In genomic region chr3:171809513-171810277, GRCh38 we compare ENCODE assay signal across 1 cellular context.
TF ChIP-seq lines count a peak whose summit lies in the region.

No MANE protein-coding gene starts in this region.

TF ChIP-seq in HepG2, 621 proteins besides CTCF, POLR2A, EP300 and RAD21 (continued from another document and continues in another):
- TF ChIP-seq, protein P1, sequence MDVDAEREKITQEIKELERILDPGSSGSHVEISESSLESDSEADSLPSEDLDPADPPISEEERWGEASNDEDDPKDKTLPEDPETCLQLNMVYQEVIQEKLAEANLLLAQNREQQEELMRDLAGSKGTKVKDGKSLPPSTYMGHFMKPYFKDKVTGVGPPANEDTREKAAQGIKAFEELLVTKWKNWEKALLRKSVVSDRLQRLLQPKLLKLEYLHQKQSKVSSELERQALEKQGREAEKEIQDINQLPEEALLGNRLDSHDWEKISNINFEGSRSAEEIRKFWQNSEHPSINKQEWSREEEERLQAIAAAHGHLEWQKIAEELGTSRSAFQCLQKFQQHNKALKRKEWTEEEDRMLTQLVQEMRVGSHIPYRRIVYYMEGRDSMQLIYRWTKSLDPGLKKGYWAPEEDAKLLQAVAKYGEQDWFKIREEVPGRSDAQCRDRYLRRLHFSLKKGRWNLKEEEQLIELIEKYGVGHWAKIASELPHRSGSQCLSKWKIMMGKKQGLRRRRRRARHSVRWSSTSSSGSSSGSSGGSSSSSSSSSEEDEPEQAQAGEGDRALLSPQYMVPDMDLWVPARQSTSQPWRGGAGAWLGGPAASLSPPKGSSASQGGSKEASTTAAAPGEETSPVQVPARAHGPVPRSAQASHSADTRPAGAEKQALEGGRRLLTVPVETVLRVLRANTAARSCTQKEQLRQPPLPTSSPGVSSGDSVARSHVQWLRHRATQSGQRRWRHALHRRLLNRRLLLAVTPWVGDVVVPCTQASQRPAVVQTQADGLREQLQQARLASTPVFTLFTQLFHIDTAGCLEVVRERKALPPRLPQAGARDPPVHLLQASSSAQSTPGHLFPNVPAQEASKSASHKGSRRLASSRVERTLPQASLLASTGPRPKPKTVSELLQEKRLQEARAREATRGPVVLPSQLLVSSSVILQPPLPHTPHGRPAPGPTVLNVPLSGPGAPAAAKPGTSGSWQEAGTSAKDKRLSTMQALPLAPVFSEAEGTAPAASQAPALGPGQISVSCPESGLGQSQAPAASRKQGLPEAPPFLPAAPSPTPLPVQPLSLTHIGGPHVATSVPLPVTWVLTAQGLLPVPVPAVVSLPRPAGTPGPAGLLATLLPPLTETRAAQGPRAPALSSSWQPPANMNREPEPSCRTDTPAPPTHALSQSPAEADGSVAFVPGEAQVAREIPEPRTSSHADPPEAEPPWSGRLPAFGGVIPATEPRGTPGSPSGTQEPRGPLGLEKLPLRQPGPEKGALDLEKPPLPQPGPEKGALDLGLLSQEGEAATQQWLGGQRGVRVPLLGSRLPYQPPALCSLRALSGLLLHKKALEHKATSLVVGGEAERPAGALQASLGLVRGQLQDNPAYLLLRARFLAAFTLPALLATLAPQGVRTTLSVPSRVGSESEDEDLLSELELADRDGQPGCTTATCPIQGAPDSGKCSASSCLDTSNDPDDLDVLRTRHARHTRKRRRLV (CRISPR knock-in tag; IDR thresholded peaks at IDR 0.05): peak; percentile 93
- TF ChIP-seq ZNF782 (CRISPR knock-in tag; IDR thresholded peaks at IDR 0.05; ENCODE audit: borderline replicate concordance): 0 out of 2 replicates have a peak, but pooled peaks have one; percentile 16
- peak; percentile 45; the same call in 1 of the 2 replicates for TF ChIP-seq ZNF652 (CRISPR knock-in tag; IDR thresholded peaks at IDR 0.05; ENCODE audit: borderline replicate concordance, low read depth)
- TF ChIP-seq POLR2AphosphoS2 (IDR thresholded peaks at IDR 0.05; ENCODE audit: low read depth, low read length): no peak
- no peak for TF ChIP-seq ZNF703 (CRISPR knock-in tag; IDR thresholded peaks at IDR 0.05; ENCODE audit: borderline replicate concordance)
- peak; percentile 62 for TF ChIP-seq ISL2 (CRISPR knock-in tag; IDR thresholded peaks at IDR 0.05)
- no peak; the same call in 1 of the 2 replicates for TF ChIP-seq ZNF205 (CRISPR knock-in tag; IDR thresholded peaks at IDR 0.05)
- TF ChIP-seq REPIN1 (CRISPR knock-in tag; IDR thresholded peaks at IDR 0.05; ENCODE audit: borderline replicate concordance, low read depth): peak; percentile 63; the same call in 1 of the 2 replicates
- no peak for TF ChIP-seq DZIP1 (CRISPR knock-in tag; IDR thresholded peaks at IDR 0.05)
- TF ChIP-seq, protein P2, sequence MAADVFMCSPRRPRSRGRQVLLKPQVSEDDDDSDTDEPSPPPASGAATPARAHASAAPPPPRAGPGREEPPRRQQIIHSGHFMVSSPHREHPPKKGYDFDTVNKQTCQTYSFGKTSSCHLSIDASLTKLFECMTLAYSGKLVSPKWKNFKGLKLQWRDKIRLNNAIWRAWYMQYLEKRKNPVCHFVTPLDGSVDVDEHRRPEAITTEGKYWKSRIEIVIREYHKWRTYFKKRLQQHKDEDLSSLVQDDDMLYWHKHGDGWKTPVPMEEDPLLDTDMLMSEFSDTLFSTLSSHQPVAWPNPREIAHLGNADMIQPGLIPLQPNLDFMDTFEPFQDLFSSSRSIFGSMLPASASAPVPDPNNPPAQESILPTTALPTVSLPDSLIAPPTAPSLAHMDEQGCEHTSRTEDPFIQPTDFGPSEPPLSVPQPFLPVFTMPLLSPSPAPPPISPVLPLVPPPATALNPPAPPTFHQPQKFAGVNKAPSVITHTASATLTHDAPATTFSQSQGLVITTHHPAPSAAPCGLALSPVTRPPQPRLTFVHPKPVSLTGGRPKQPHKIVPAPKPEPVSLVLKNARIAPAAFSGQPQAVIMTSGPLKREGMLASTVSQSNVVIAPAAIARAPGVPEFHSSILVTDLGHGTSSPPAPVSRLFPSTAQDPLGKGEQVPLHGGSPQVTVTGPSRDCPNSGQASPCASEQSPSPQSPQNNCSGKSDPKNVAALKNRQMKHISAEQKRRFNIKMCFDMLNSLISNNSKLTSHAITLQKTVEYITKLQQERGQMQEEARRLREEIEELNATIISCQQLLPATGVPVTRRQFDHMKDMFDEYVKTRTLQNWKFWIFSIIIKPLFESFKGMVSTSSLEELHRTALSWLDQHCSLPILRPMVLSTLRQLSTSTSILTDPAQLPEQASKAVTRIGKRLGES (CRISPR knock-in tag; IDR thresholded peaks at IDR 0.05; ENCODE audit: borderline replicate concordance): no peak
- no peak for TF ChIP-seq NCOR1 (IDR thresholded peaks at IDR 0.05; ENCODE audit: borderline replicate concordance, low read length)
- no peak for TF ChIP-seq ZBED4 (CRISPR knock-in tag; IDR thresholded peaks at IDR 0.05; ENCODE audit: borderline replicate concordance)
- no peak for TF ChIP-seq ZBTB26 (CRISPR knock-in tag; IDR thresholded peaks at IDR 0.05; ENCODE audit: borderline replicate concordance)
- TF ChIP-seq KMT2A (CRISPR knock-in tag; IDR thresholded peaks at IDR 0.05): peak; percentile 57; the same call in 1 of the 2 replicates
- peak; percentile 97 for TF ChIP-seq ZNF501 (CRISPR knock-in tag; IDR thresholded peaks at IDR 0.05)
- TF ChIP-seq SKIL (CRISPR knock-in tag; IDR thresholded peaks at IDR 0.05; ENCODE audit: borderline replicate concordance): no peak; the same call in 1 of the 2 replicates
- no peak; the same call in 1 of the 2 replicates for TF ChIP-seq TGIF2 (CRISPR knock-in tag; IDR thresholded peaks at IDR 0.05)
- no peak for TF ChIP-seq HMGXB3 (CRISPR knock-in tag; IDR thresholded peaks at IDR 0.05; ENCODE audit: borderline replicate concordance)
- no peak for TF ChIP-seq ZNF558 (CRISPR knock-in tag; IDR thresholded peaks at IDR 0.05; ENCODE audit: borderline replicate concordance)
- no peak; the same call in 1 of the 2 replicates for TF ChIP-seq ZFY (CRISPR knock-in tag; IDR thresholded peaks at IDR 0.05)
- TF ChIP-seq, protein P3, sequence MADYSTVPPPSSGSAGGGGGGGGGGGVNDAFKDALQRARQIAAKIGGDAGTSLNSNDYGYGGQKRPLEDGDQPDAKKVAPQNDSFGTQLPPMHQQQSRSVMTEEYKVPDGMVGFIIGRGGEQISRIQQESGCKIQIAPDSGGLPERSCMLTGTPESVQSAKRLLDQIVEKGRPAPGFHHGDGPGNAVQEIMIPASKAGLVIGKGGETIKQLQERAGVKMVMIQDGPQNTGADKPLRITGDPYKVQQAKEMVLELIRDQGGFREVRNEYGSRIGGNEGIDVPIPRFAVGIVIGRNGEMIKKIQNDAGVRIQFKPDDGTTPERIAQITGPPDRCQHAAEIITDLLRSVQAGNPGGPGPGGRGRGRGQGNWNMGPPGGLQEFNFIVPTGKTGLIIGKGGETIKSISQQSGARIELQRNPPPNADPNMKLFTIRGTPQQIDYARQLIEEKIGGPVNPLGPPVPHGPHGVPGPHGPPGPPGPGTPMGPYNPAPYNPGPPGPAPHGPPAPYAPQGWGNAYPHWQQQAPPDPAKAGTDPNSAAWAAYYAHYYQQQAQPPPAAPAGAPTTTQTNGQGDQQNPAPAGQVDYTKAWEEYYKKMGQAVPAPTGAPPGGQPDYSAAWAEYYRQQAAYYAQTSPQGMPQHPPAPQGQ (CRISPR knock-in tag; IDR thresholded peaks at IDR 0.05; ENCODE audit: borderline replicate concordance): no peak
- TF ChIP-seq ZNF883 (CRISPR knock-in tag; IDR thresholded peaks at IDR 0.05; ENCODE audit: not compliant biosample characterization): no peak
- peak; percentile 84 for TF ChIP-seq ZNF564 (CRISPR knock-in tag; IDR thresholded peaks at IDR 0.05)
- TF ChIP-seq NFIC (IDR thresholded peaks at IDR 0.05; ENCODE audit: low read length): peak; percentile 81; the same call in 1 of the 2 replicates
- TF ChIP-seq ZFP1 (CRISPR knock-in tag; IDR thresholded peaks at IDR 0.05): no peak
- peak; percentile 54; the same call in 1 of the 2 replicates for TF ChIP-seq ZKSCAN5 (CRISPR knock-in tag; IDR thresholded peaks at IDR 0.05)
- TF ChIP-seq CCDC6 (CRISPR knock-in tag; IDR thresholded peaks at IDR 0.05): no peak; the same call in none of the 2 replicates
- no peak for TF ChIP-seq MTF1 (CRISPR knock-in tag; IDR thresholded peaks at IDR 0.05)
